In the genomic region with DNA sequence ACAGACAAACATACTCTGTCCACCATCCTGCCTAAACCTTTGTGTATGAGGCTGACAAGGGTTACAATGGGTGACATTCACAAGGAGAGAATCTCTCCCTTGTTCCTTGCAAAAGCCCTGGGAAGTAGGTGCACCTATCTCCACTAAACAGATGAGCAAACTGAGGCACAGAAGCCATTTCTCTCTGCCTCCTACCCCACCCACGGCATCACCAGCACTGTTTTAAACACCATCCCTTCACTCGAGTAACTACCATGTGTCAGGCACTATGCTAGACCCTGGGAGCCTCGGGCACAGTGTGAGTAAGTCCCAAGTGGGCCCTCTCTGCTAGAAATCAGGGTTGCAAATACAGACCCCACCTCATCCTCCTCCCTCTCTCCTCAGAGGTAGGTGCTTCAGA, we compare ENCODE assay signal across 10 cellular contexts. TPM values are rescaled to one million over a fixed set of nuclear protein-coding genes. Genes with fewer than 3 reads are reported as not detected.
A peak's percentile ranks its signal among the peaks of the same experiment; 100 is the strongest.
DNase-seq lines count a peak whose midpoint lies in the region; FAIRE-seq and TF ChIP-seq lines count a peak whose summit lies in the region.
"Had no signal": no experiment of that assay in that cellular context is flagged by ENCODE, and none has a peak within 500 bp of the region (broad histone marks: within the 10 kb centered on the region; RNA-seq: fewer than 3 reads in every experiment).

No MANE protein-coding gene starts in this region.

- peak overlapping the region; percentile 96 for H3K4me3 ChIP-seq in AG04449 (ENCODE audit: low read depth, low read length)
- H3K4me3 ChIP-seq in HUES64 (ENCODE audit: low read length) = peak overlapping the region; percentile 91
- peak overlapping the region; percentile 90 for H3K4me3 ChIP-seq in bronchial epithelial cell (ENCODE audit: low read depth, low read length)
- peak overlapping the region; percentile 92 to 95 for H3K4me3 ChIP-seq in mucosa of rectum (ENCODE audit: low read length in 2 of 2)

- H3K9ac ChIP-seq in HUES64 (ENCODE audit: low read depth, low read length) = peak overlapping the region; percentile 79
- H3K9ac ChIP-seq in mucosa of rectum (ENCODE audit: low read depth in 1 of 2, low read length in 2 of 2) = peak overlapping the region; percentile 76 to 82

- H3K4me1 ChIP-seq in HUES64 (ENCODE audit: insufficient read depth, low read length) = peaks cover 6% of the 10 kb centered on the region
- H3K4me1 ChIP-seq in mucosa of rectum (ENCODE audit: control insufficient read depth in 2 of 2, insufficient read depth in 2 of 2, low read length in 2 of 2) = peaks cover 20 to 23% of the 10 kb centered on the region in 2 donors

- 37% methylated on average over 3 of the region's 3 CpGs for WGBS in HUES64

- H3K9me3 ChIP-seq in HUES64 (ENCODE audit: insufficient read depth, low read depth, low read length) = no peaks in the 10 kb centered on the region
- H3K9me3 ChIP-seq in mucosa of rectum (ENCODE audit: control insufficient read depth in 2 of 2, low read length in 2 of 2) = no peaks in the 10 kb centered on the region

- peaks cover 32% of the 10 kb centered on the region for H3K36me3 ChIP-seq in HUES64 (ENCODE audit: insufficient read depth, low read length)
- H3K36me3 ChIP-seq in bronchial epithelial cell (ENCODE audit: control insufficient read depth, insufficient read depth, low read length) = peaks cover 9% of the 10 kb centered on the region
- peaks cover 3 to 18% of the 10 kb centered on the region in 2 donors for H3K36me3 ChIP-seq in mucosa of rectum (ENCODE audit: control insufficient read depth in 2 of 2, insufficient read depth in 2 of 2, low read length in 2 of 2)

- FAIRE-seq in bronchial epithelial cell (lab: Jason Lieb, UNC) = no peak
- no peak for FAIRE-seq in frontal cortex (lab: Jason Lieb, UNC)
- FAIRE-seq: endometrium had no signal

- H3K27ac ChIP-seq in HUES64 (ENCODE audit: low read depth, low read length) (no peak overlapping the region), mucosa of rectum (ENCODE audit: low read depth in 2 of 2, low read length in 2 of 2) (no peak overlapping the region)

- POLR2A ChIA-PET in AG04449 (lab: Yijun Ruan, JAX) = no interaction called here

- DNase-seq in AG04449 (ENCODE audit: low read depth, low spot score) (no peak), bronchial epithelial cell (ENCODE audit: low read depth) (no peak), NCI-H345 (lab: John Stamatoyannopoulos, UW) (no peak), frontal cortex (ENCODE audit: low spot score in 2 of 2) (no peak), NCI-H1417 (lab: John Stamatoyannopoulos, UW) (no peak), GM13976 (ENCODE audit: low spot score) (no peak)
- DNase-seq: NCI-H226 had no signal

- no peak for TF ChIP-seq CTCF in AG04449 (IDR thresholded peaks at IDR 0.05; ENCODE audit: insufficient read depth, low read length, missing control alignments)
- TF ChIP-seq CTCF in bronchial epithelial cell (IDR thresholded peaks at IDR 0.05; ENCODE audit: insufficient read depth, low read length, severe bottlenecking) = no peak
- TF ChIP-seq CTCF in GM13976 (IDR thresholded peaks at IDR 0.05; ENCODE audit: borderline replicate concordance, control extremely low read depth, extremely low read depth, insufficient read depth, missing control alignments) = no peak

- H3K27me3 ChIP-seq in HUES64 (ENCODE audit: insufficient read depth, low read length) (no peaks in the 10 kb centered on the region), bronchial epithelial cell (ENCODE audit: control insufficient read depth, insufficient read depth, low read length) (no peaks in the 10 kb centered on the region), mucosa of rectum (ENCODE audit: control insufficient read depth in 2 of 2, insufficient read depth in 2 of 2, low read length in 2 of 2) (no peaks in the 10 kb centered on the region)

- in situ Hi-C loops in GM13976 (cut with MboI; ENCODE audit: low sequenced_read_pairs, unreplicated experiment) = no loop called here

- CTCF ChIA-PET in AG04449 (lab: Yijun Ruan, JAX) = no interaction called here

RNA-seq across cellular contexts. Expression of a gene that starts 0.9 kb away (rescaled TPM):
- polyA plus RNA-seq in HUES64 (2013, experiment 1 of 2) = 58.4 TPM
- polyA plus RNA-seq in HUES64 (2013, experiment 2 of 2) = 54.9 TPM
- total RNA-seq in bronchial epithelial cell (18.3 and 25.3 TPM in 2 replicates), frontal cortex (7.7 TPM)

RNA-seq across cellular contexts. Expression of a gene that starts 1.0 kb away (rescaled TPM):
- polyA plus RNA-seq in HUES64 (2013, experiment 1 of 2) = 3.9 TPM
- 4.6 TPM for polyA plus RNA-seq in HUES64 (2013, experiment 2 of 2)
- total RNA-seq in bronchial epithelial cell (3.1 and 3.9 TPM in 2 replicates), frontal cortex (8.6 TPM)

RNA-seq across cellular contexts. Expression of a gene that starts 41.0 kb away (rescaled TPM):
- polyA plus RNA-seq in HUES64 (2013, experiment 1 of 2) = 18.0 TPM
- polyA plus RNA-seq in HUES64 (2013, experiment 2 of 2) = 28.5 TPM
- total RNA-seq in bronchial epithelial cell (20.0 and 29.4 TPM in 2 replicates), frontal cortex (46.5 TPM)
